ENCODE assay signal across 19 cellular contexts in the genomic region with DNA sequence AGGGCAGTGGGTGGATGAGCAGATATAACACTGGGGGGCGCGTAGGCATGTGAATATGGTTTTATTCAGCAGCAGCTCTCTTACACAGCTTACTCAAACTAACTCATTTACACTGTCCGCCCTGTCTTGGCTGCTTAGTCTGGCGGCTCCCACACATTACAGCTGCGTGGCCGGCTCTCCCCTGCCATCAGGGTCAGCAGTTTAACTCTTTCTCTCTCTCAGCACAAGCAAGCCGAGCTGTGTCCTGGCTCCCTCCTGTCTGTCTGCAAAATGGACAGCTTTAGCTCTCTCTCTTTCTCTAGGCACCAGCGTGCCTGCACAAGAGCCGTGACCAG.
"Had no signal": no experiment of that assay in that cellular context is flagged by ENCODE, and none has a peak within 500 bp of the region (broad histone marks: within the 10 kb centered on the region; RNA-seq: fewer than 3 reads in every experiment).

No MANE protein-coding gene starts in this region.

- H3K27ac Mint-ChIP-seq: naive B cell; progenitor cell of endocrine pancreas; stimulated activated effector memory CD8-positive, alpha-beta T cell treated with anti-CD3 and anti-CD28 coated beads, Interleukin-12 subunit alpha, Interleukin-12 subunit beta, amount 100 ng/mL, for 72 hours; stimulated activated naive CD8-positive, alpha-beta T cell treated with anti-CD3 and anti-CD28 coated beads, Interleukin-15, Interleukin-2, amounts not matched to agents 100 ng/mL and 50 ng/mL, for 24 hours had no signal

- DNase-seq: cortex of kidney; effector CD8-positive, alpha-beta T cell; hippocampal formation; islet precursor cell; mesendoderm; naive B cell; nucleus accumbens; right lobe of liver; stimulated activated CD4-positive, alpha-beta T cell treated with anti-CD3 and anti-CD28 coated beads, Interleukin-4, amount 100 ng/mL, for 1 hour; stimulated activated CD8-positive, alpha-beta memory T cell treated with anti-CD3 and anti-CD28 coated beads, Interleukin-4, amount 100 ng/mL, for 48 hours had no signal

- H3K27me3 Mint-ChIP-seq: central memory CD8-positive, alpha-beta T cell; naive B cell; progenitor cell of endocrine pancreas; stimulated activated naive CD8-positive, alpha-beta T cell treated with anti-CD3 and anti-CD28 coated beads, Interleukin-15, Interleukin-2, amounts not matched to agents 100 ng/mL and 50 ng/mL, for 24 hours had no signal

- H3K36me3 ChIP-seq: heart left ventricle, pancreas, right lobe of liver, tibial nerve had no signal

- H3K4me1 Mint-ChIP-seq: central memory CD8-positive, alpha-beta T cell; naive B cell; stimulated activated effector memory CD8-positive, alpha-beta T cell treated with anti-CD3 and anti-CD28 coated beads, Interleukin-12 subunit alpha, Interleukin-12 subunit beta, amount 100 ng/mL, for 72 hours had no signal

- FAIRE-seq: frontal cortex, pancreas had no signal

- H3K36me3 Mint-ChIP-seq: stimulated activated effector memory CD8-positive, alpha-beta T cell treated with anti-CD3 and anti-CD28 coated beads, Interleukin-12 subunit alpha, Interleukin-12 subunit beta, amount 100 ng/mL, for 72 hours had no signal

- H3K4me3 Mint-ChIP-seq: central memory CD8-positive, alpha-beta T cell; naive B cell; stimulated activated effector memory CD8-positive, alpha-beta T cell treated with anti-CD3 and anti-CD28 coated beads, Interleukin-12 subunit alpha, Interleukin-12 subunit beta, amount 100 ng/mL, for 72 hours; stimulated activated naive CD8-positive, alpha-beta T cell treated with anti-CD3 and anti-CD28 coated beads, Interleukin-15, Interleukin-2, amounts not matched to agents 100 ng/mL and 50 ng/mL, for 24 hours had no signal

- H3K27ac ChIP-seq: dorsolateral prefrontal cortex, heart left ventricle, pancreas, right lobe of liver, tibial nerve had no signal

- ATAC-seq: pancreas, right lobe of liver had no signal

- H3K27me3 ChIP-seq: dorsolateral prefrontal cortex, heart left ventricle, pancreas, right lobe of liver, tibial nerve had no signal

- H3K4me1 ChIP-seq: heart left ventricle, pancreas, right lobe of liver, tibial nerve had no signal

- H3K4me3 ChIP-seq: dorsolateral prefrontal cortex, heart left ventricle, pancreas, right lobe of liver, tibial nerve had no signal

- H3K9me3 ChIP-seq: pancreas, right lobe of liver, tibial nerve had no signal
